1 cellular context compared by ENCODE assay signal in the genomic region with DNA sequence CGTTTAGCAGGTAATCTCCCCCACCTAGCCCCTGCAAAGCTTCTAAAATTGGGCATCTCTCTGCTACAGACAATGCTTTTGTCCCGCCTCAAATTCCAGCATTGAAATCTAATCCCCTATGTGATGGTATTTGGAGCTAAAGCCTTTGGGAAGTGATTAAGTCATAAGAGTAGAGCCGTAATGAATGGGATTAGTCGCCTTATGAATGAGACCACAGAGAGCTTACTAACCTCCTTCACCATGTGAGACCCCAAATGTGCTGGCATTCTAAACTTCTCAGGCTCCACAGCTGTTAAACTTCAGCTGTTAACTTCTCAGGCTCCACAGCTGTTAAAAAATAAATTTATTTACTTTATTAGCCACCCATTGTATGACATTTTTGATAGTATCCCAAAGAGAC.
TF ChIP-seq lines count a peak whose summit lies in the region.

No MANE protein-coding gene starts in this region.

TF ChIP-seq in GM23338, 12 proteins besides CTCF, POLR2A, EP300 and RAD21 (continued from another document):
- TF ChIP-seq, protein P1, sequence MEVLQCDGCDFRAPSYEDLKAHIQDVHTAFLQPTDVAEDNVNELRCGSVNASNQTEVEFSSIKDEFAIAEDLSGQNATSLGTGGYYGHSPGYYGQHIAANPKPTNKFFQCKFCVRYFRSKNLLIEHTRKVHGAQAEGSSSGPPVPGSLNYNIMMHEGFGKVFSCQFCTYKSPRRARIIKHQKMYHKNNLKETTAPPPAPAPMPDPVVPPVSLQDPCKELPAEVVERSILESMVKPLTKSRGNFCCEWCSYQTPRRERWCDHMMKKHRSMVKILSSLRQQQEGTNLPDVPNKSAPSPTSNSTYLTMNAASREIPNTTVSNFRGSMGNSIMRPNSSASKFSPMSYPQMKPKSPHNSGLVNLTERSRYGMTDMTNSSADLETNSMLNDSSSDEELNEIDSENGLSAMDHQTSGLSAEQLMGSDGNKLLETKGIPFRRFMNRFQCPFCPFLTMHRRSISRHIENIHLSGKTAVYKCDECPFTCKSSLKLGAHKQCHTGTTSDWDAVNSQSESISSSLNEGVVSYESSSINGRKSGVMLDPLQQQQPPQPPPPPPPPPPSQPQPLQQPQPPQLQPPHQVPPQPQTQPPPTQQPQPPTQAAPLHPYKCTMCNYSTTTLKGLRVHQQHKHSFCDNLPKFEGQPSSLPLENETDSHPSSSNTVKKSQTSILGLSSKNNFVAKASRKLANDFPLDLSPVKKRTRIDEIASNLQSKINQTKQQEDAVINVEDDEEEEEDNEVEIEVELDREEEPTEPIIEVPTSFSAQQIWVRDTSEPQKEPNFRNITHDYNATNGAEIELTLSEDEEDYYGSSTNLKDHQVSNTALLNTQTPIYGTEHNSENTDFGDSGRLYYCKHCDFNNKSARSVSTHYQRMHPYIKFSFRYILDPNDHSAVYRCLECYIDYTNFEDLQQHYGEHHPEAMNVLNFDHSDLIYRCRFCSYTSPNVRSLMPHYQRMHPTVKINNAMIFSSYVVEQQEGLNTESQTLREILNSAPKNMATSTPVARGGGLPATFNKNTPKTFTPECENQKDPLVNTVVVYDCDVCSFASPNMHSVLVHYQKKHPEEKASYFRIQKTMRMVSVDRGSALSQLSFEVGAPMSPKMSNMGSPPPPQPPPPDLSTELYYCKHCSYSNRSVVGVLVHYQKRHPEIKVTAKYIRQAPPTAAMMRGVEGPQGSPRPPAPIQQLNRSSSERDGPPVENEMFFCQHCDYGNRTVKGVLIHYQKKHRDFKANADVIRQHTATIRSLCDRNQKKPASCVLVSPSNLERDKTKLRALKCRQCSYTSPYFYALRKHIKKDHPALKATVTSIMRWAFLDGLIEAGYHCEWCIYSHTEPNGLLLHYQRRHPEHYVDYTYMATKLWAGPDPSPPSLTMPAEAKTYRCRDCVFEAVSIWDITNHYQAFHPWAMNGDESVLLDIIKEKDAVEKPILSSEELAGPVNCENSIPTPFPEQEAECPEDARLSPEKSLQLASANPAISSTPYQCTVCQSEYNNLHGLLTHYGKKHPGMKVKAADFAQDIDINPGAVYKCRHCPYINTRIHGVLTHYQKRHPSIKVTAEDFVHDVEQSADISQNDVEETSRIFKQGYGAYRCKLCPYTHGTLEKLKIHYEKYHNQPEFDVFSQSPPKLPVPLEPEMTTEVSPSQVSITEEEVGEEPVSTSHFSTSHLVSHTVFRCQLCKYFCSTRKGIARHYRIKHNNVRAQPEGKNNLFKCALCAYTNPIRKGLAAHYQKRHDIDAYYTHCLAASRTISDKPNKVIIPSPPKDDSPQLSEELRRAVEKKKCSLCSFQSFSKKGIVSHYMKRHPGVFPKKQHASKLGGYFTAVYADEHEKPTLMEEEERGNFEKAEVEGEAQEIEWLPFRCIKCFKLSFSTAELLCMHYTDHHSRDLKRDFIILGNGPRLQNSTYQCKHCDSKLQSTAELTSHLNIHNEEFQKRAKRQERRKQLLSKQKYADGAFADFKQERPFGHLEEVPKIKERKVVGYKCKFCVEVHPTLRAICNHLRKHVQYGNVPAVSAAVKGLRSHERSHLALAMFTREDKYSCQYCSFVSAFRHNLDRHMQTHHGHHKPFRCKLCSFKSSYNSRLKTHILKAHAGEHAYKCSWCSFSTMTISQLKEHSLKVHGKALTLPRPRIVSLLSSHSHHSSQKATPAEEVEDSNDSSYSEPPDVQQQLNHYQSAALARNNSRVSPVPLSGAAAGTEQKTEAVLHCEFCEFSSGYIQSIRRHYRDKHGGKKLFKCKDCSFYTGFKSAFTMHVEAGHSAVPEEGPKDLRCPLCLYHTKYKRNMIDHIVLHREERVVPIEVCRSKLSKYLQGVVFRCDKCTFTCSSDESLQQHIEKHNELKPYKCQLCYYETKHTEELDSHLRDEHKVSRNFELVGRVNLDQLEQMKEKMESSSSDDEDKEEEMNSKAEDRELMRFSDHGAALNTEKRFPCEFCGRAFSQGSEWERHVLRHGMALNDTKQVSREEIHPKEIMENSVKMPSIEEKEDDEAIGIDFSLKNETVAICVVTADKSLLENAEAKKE (CRISPR knock-in tag; IDR thresholded peaks at IDR 0.05) = no peak
- TF ChIP-seq ZNF331 (CRISPR knock-in tag; IDR thresholded peaks at IDR 0.05; ENCODE audit: low read depth) (no peak), POLR2AphosphoS5 (IDR thresholded peaks at IDR 0.05; ENCODE audit: low read depth) (no peak), NANOG (IDR thresholded peaks at IDR 0.05; ENCODE audit: borderline replicate concordance) (no peak), JUNB (IDR thresholded peaks at IDR 0.05; ENCODE audit: unreplicated experiment) (no peak), EZH2phosphoT487 (IDR thresholded peaks at IDR 0.05; ENCODE audit: unreplicated experiment) (no peak)
